Comparison of ENCODE assay signal across 11 cellular contexts in genomic region chr21:43043291-43043690, GRCh38. TPM values are rescaled to one million over a fixed set of nuclear protein-coding genes. Genes with fewer than 3 reads are reported as not detected.
DNase-seq lines count a peak whose midpoint lies in the region; ATAC-seq and TF ChIP-seq lines count a peak whose summit lies in the region.
"Not testable (repeated sequence)": the region's sequence is repeated elsewhere in the genome, so short reads cannot be mapped to it uniquely, and the experiment has no call there.
"Had no signal": no experiment of that assay in that cellular context is flagged by ENCODE, and none has a peak within 500 bp of the region (broad histone marks: within the 10 kb centered on the region; RNA-seq: fewer than 3 reads in every experiment).

No MANE protein-coding gene starts in this region.

- CTCF ChIA-PET in WTC11 (lab: Charles Lee); activated naive CD4-positive, alpha-beta T cell treated with anti-CD3 and anti-CD28 coated beads, Interleukin-2, amount 10 ng/mL, durations not matched to agents 7 days and 5 days (lab: Charles Lee): not testable (repeated sequence)

- H4K20me1 ChIP-seq in GM23338 (replicated peaks; ENCODE audit: insufficient read depth): not testable (repeated sequence)

- peak overlapping the region; percentile 78; the same call in 1 of the 2 replicates for H3K27ac Mint-ChIP-seq in GM23338
- peak overlapping the region; percentile 90 for H3K27ac Mint-ChIP-seq in WTC11
- not testable (repeated sequence) for H3K27ac Mint-ChIP-seq in activated naive CD4-positive, alpha-beta T cell treated with anti-CD3 and anti-CD28 coated beads, Interleukin-2, amount 10 ng/mL, durations not matched to agents 7 days and 5 days
- peak overlapping the region in 3 of 5 experiments; percentile 76 to 94 (median 91) for H3K27ac Mint-ChIP-seq in brain
- H3K27ac Mint-ChIP-seq in glutamatergic neuron (ENCODE audit: unreplicated experiment): peak overlapping the region; percentile 77

- not testable (repeated sequence) for H3K27me3 Mint-ChIP-seq in GM23338 (ENCODE audit: insufficient read depth, low read depth, poor library complexity); WTC11 (ENCODE audit: low read depth); activated naive CD4-positive, alpha-beta T cell treated with anti-CD3 and anti-CD28 coated beads, Interleukin-2, amount 10 ng/mL, durations not matched to agents 7 days and 5 days; brain; glutamatergic neuron (ENCODE audit: unreplicated experiment)

- not testable (repeated sequence) for H3K4me1 ChIP-seq in GM23338 (ENCODE audit: insufficient read depth); upper lobe of right lung

- not testable (repeated sequence) for H3K4me1 Mint-ChIP-seq in GM23338; WTC11; brain; glutamatergic neuron (ENCODE audit: low read depth, unreplicated experiment)
- H3K4me1 Mint-ChIP-seq in activated naive CD4-positive, alpha-beta T cell treated with anti-CD3 and anti-CD28 coated beads, Interleukin-2, amount 10 ng/mL, durations not matched to agents 7 days and 5 days: peaks cover 12% of the 10 kb centered on the region

- H3K27me3 ChIP-seq in GM23338 (ENCODE audit: insufficient read depth); upper lobe of right lung: not testable (repeated sequence)

- not testable (repeated sequence) for H3K9me3 ChIP-seq in upper lobe of right lung

- not testable (repeated sequence) for H3K9me3 Mint-ChIP-seq in GM23338; WTC11; activated naive CD4-positive, alpha-beta T cell treated with anti-CD3 and anti-CD28 coated beads, Interleukin-2, amount 10 ng/mL, durations not matched to agents 7 days and 5 days; brain; glutamatergic neuron (ENCODE audit: unreplicated experiment)

- not testable (repeated sequence) for H3K36me3 ChIP-seq in GM23338 (ENCODE audit: insufficient read depth); upper lobe of right lung

- intact Hi-C loops in posterior vena cava (cut with DNase I); upper lobe of right lung (cut with DNase I): not testable (repeated sequence)

- not testable (repeated sequence) for H3K4me3 ChIP-seq in GM23338, upper lobe of right lung

- not testable (repeated sequence) for H3K9me2 ChIP-seq in GM23338 (ENCODE audit: insufficient read depth)

- H3K27ac ChIP-seq in GM23338 (ENCODE audit: low read depth); upper lobe of right lung: not testable (repeated sequence)

- not testable (repeated sequence) for DNase-seq in GM23338 (ENCODE audit: low spot score); WTC11 (ENCODE audit: low spot score); glutamatergic neuron
- DNase-seq in NCI-H1694 treated with DMSO at 0.1 percent for 48 hours (lab: John Stamatoyannopoulos, UW): peak; percentile 18
- DNase-seq in activated naive CD4-positive, alpha-beta T cell treated with anti-CD3 and anti-CD28 coated beads, Interleukin-2, amount 10 ng/mL, durations not matched to agents 7 days and 5 days: peak; percentile 10
- peak; percentile 59 for DNase-seq in posterior vena cava (ENCODE audit: low spot score)
- peak; percentile 23 for DNase-seq in upper lobe of right lung

- H3K79me2 ChIP-seq in GM23338 (replicated peaks; ENCODE audit: insufficient read depth): not testable (repeated sequence)

- not testable (repeated sequence) for ATAC-seq in GM23338, WTC11, upper lobe of right lung

- H2AFZ ChIP-seq in GM23338: not testable (repeated sequence)

- H3K4me3 Mint-ChIP-seq in GM23338 (peak overlapping the region; percentile 35; the same call in 1 of the 3 replicates), brain (peak overlapping the region in 2 of 5 experiments; percentile 10), glutamatergic neuron (ENCODE audit: unreplicated experiment) (peak overlapping the region; percentile 25)
- H3K4me3 Mint-ChIP-seq in WTC11; activated naive CD4-positive, alpha-beta T cell treated with anti-CD3 and anti-CD28 coated beads, Interleukin-2, amount 10 ng/mL, durations not matched to agents 7 days and 5 days: not testable (repeated sequence)

- not testable (repeated sequence) for TF ChIP-seq CTCF in GM23338 (conservative IDR thresholded peaks at IDR 0.05; ENCODE audit: low read depth in 2 of 2); WTC11 (IDR thresholded peaks at IDR 0.05); brain (conservative IDR thresholded peaks at IDR 0.05); glutamatergic neuron (IDR thresholded peaks at IDR 0.05; ENCODE audit: partially characterized antibody, unreplicated experiment); upper lobe of right lung (IDR thresholded peaks at IDR 0.05)

- H3K36me3 Mint-ChIP-seq in GM23338 (ENCODE audit: low read depth); WTC11; activated naive CD4-positive, alpha-beta T cell treated with anti-CD3 and anti-CD28 coated beads, Interleukin-2, amount 10 ng/mL, durations not matched to agents 7 days and 5 days; brain; glutamatergic neuron (ENCODE audit: unreplicated experiment): not testable (repeated sequence)

- POLR2A ChIA-PET in WTC11 (lab: Charles Lee): not testable (repeated sequence)

- H3F3A ChIP-seq in GM23338 (replicated peaks; ENCODE audit: low read depth): not testable (repeated sequence)

- H3K4me2 ChIP-seq in GM23338: not testable (repeated sequence)

RNA-seq across cellular contexts. Expression of gene CBS, which starts 32.3 kb away (rescaled TPM):
- total RNA-seq in GM23338 (2014; rRNA removed; shearing (Covaris generic)): 788 and 861 TPM in 2 replicates
- polyA plus RNA-seq in GM23338 (2016; fragmentation: Nextera tagmentation; extraction: Ambion mirVana) (380 and 421 TPM in 2 replicates), brain (ENCODE audit: insufficient read depth, low read depth, low replicate concordance) (31.2 TPM)
- total RNA-seq in WTC11 (2021) (582 to 844 TPM (median 591 TPM) in 3 replicates), glutamatergic neuron (ENCODE audit: unreplicated experiment) (232 TPM), posterior vena cava (1 to 10 TPM; 2.7 to 8.7 TPM), upper lobe of right lung (69.0 TPM)
- total RNA-seq: CD4-positive, CD25-positive, alpha-beta regulatory T cell had no signal
- polyA plus RNA-seq: CD14-positive monocyte; CD4-positive, alpha-beta memory T cell had no signal
